10 cellular contexts compared by ENCODE assay signal in genomic region chr10:132643709-132644543, GRCh38.
DNase-seq lines count a peak whose midpoint lies in the region; ATAC-seq and TF ChIP-seq lines count a peak whose summit lies in the region.
"Had no signal": no experiment of that assay in that cellular context is flagged by ENCODE, and none has a peak within 500 bp of the region (broad histone marks: within the 10 kb centered on the region; RNA-seq: fewer than 3 reads in every experiment).

No MANE protein-coding gene starts in this region.

- no peak for TF ChIP-seq POLR2A in suprapubic skin (IDR thresholded peaks at IDR 0.05)

- H3K27ac ChIP-seq in HEK293 (ENCODE audit: extremely low read depth, low read depth, low read length) (no peak overlapping the region), angular gyrus (ENCODE audit: low read depth, low read length) (peak overlapping the region; percentile 58), suprapubic skin (no peak overlapping the region)

- TF ChIP-seq EP300 in suprapubic skin (IDR thresholded peaks at IDR 0.05): no peak

- peak; percentile 41 for DNase-seq in left lobe of liver (ENCODE audit: low spot score)
- peak; percentile 46 to 76 for DNase-seq in suprapubic skin (ENCODE audit: low spot score in 2 of 2)
- no peak for DNase-seq in NCI-H774 (lab: John Stamatoyannopoulos, UW)
- DNase-seq in cortex of kidney (lab: John Stamatoyannopoulos, UW): no peak
- DNase-seq: esophagus squamous epithelium, NCI-H187 treated with DMSO at 0.1 percent for 48 hours, NCI-H524 had no signal

- POLR2A ChIA-PET in HEK293 (lab: Yijun Ruan, JAX): no interaction called here

- H3K4me3 ChIP-seq in HEK293 (ENCODE audit: low read depth, low read length) (no peak overlapping the region), suprapubic skin (no peak overlapping the region)
- H3K4me3 ChIP-seq: esophagus squamous epithelium had no signal

- ATAC-seq in left lobe of liver (peak; percentile 15), GM21367 (IDR thresholded peaks at IDR 0.05; ENCODE audit: unreplicated experiment) (no peak)

- H3K36me3 ChIP-seq in HEK293 (ENCODE audit: control insufficient read depth in 2 of 2, insufficient read depth in 1 of 2, low read length in 2 of 2) (no peaks in the 10 kb centered on the region), suprapubic skin (peaks cover 3% of the 10 kb centered on the region)

- H3K27me3 ChIP-seq in suprapubic skin: no peaks in the 10 kb centered on the region
- H3K27me3 ChIP-seq: esophagus squamous epithelium had no signal

- no peaks in the 10 kb centered on the region for H3K4me1 ChIP-seq in HEK293 (ENCODE audit: control insufficient read depth, insufficient read depth, low read length)
- H3K4me1 ChIP-seq in suprapubic skin: peaks cover 6% of the 10 kb centered on the region

- H3K9me3 ChIP-seq in HEK293 (ENCODE audit: control insufficient read depth, insufficient read depth, low read depth, low read length) (no peaks in the 10 kb centered on the region), suprapubic skin (no peaks in the 10 kb centered on the region)
- H3K9me3 ChIP-seq: esophagus squamous epithelium had no signal

- CTCF ChIA-PET in HEK293 (lab: Yijun Ruan, JAX): interaction anchor here (0.6 to 2.8 kb wide), 3 partner anchors 11 to 911 kb away, joined by 3 to 7 read pairs (median 3); no protein-coding TSS in a partner anchor

- 83% methylated on average over 17 of the region's 35 CpGs for WGBS in suprapubic skin

- TF ChIP-seq CTCF in HEK293 (tag by site-specific recombination; IDR thresholded peaks at IDR 0.05) (no peak), suprapubic skin (IDR thresholded peaks at IDR 0.05) (no peak)

TF ChIP-seq in HEK293, 187 proteins besides CTCF, POLR2A, EP300 and RAD21:
- TF ChIP-seq ZNF169 (tag by site-specific recombination; IDR thresholded peaks at IDR 0.05): no peak
- no peak for TF ChIP-seq ZNF221 (tag by site-specific recombination; IDR thresholded peaks at IDR 0.05; ENCODE audit: borderline replicate concordance)
- TF ChIP-seq ZNF571 (tag by site-specific recombination; IDR thresholded peaks at IDR 0.05): no peak
- no peak for TF ChIP-seq MZF1 (tag by site-specific recombination; IDR thresholded peaks at IDR 0.05; ENCODE audit: borderline replicate concordance)
- TF ChIP-seq KLF1 (tag by site-specific recombination; IDR thresholded peaks at IDR 0.05): no peak
- no peak for TF ChIP-seq PATZ1 (tag by site-specific recombination; IDR thresholded peaks at IDR 0.05)
- peak; percentile 77 for TF ChIP-seq EGR2 (tag by site-specific recombination; IDR thresholded peaks at IDR 0.05; ENCODE audit: low read depth)
- TF ChIP-seq ZNF398 (tag by site-specific recombination; IDR thresholded peaks at IDR 0.05): no peak
- TF ChIP-seq ZNF366 (tag by site-specific recombination; conservative IDR thresholded peaks at IDR 0.05): no peak
- TF ChIP-seq ZNF629 (tag by site-specific recombination; IDR thresholded peaks at IDR 0.05): no peak
- TF ChIP-seq KLF17 (tag by site-specific recombination; IDR thresholded peaks at IDR 0.05): no peak
- TF ChIP-seq KLF9 (tag by site-specific recombination; IDR thresholded peaks at IDR 0.05; ENCODE audit: low read depth): no peak
- TF ChIP-seq ZFHX2 (tag by site-specific recombination; conservative IDR thresholded peaks at IDR 0.05): peak; percentile 79
- TF ChIP-seq ZNF544 (tag by site-specific recombination; IDR thresholded peaks at IDR 0.05): no peak

Comparison
In these comparisons a context has a peak if more than half of its experiments do, and no peak if none do; other contexts are left out.
1. DNase-seq: peak in left lobe of liver (single experiment) and suprapubic skin (2 of 2); none in NCI-H774 (single experiment) and cortex of kidney (single experiment).